In the genomic region with DNA sequence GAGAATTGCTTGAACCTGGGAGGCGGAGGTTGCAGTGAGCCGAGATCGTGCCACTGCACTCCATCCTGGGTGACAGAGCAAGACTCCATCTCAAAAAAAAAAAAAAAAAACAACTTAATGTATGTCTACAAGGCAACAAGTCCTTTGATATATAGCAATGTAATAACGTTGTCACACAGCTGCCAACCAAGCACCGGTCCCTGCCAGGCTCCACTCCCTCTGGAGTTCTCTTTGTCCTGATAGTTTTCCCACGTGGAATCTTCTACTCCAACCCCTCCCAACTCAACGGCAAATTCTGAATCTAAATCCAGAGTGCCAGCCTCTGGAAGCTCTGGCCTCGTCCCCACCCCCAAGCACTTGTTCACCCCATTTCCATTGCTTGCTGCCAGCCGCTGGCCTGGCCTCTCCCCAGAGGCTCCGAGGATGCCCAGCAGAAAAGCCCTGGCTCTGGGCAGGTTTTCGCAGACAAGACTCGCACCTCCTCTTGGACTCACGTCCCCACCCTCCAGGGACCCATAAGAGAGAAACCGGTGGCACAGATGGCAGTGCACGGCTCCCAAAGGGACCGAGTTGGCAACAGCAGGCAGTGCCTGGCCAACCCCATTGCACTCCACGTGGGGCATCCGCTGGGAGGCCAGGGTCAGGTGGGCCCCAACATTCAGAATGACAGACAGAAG, we compare ENCODE assay signal across 20 cellular contexts. TPM values are rescaled to one million over a fixed set of nuclear protein-coding genes. Genes with fewer than 3 reads are reported as not detected.
DNase-seq lines count a peak whose midpoint lies in the region; ATAC-seq and TF ChIP-seq lines count a peak whose summit lies in the region.
"Had no signal": no experiment of that assay in that cellular context is flagged by ENCODE, and none has a peak within 500 bp of the region (broad histone marks: within the 10 kb centered on the region; RNA-seq: fewer than 3 reads in every experiment).

No MANE protein-coding gene starts in this region.

- H3K4me1 Mint-ChIP-seq in chondrocyte (ENCODE audit: low read depth), result no peaks in the 10 kb centered on the region
- H3K4me1 Mint-ChIP-seq: CD14-positive monocyte had no signal

- H3K9me3 Mint-ChIP-seq in chondrocyte (ENCODE audit: low read depth), result no peaks in the 10 kb centered on the region

- H3K9me3 ChIP-seq in Karpas-422 (ENCODE audit: low read length) (no peaks in the 10 kb centered on the region), neuronal stem cell (replicated peaks in 1 of 2; ENCODE audit: control insufficient read depth in 2 of 2, insufficient read depth in 1 of 2, low read depth in 1 of 2, low read length in 2 of 2) (no peaks in the 10 kb centered on the region)
- H3K9me3 ChIP-seq: Peyer's patch, SJSA1 had no signal

- peak; percentile 62 for DNase-seq in NCI-H1436 (lab: John Stamatoyannopoulos, UW)
- no peak for DNase-seq in NCI-H1436 treated with DMSO at 0.1 percent for 48 hours (lab: John Stamatoyannopoulos, UW)
- peak; percentile 59 for DNase-seq in Karpas-422
- peak; percentile 57 for DNase-seq in chondrocyte (ENCODE audit: low spot score)
- DNase-seq in neuronal stem cell (ENCODE audit: low spot score), result no peak
- DNase-seq in HPDE6-E6E7 (ENCODE audit: extremely low spot score), result no peak
- no peak for DNase-seq in activated effector memory CD4-positive, alpha-beta T cell treated with anti-CD3 and anti-CD28 coated beads, Interleukin-2, amount 50 U/mL, for 16 hours
- DNase-seq: 8988T, EL, GF-D8, Kasumi-1, NCI-H1930, NCI-H524 treated with DMSO at 0.1 percent for 48 hours, NCI-H82 had no signal

- H3K36me3 Mint-ChIP-seq in chondrocyte (ENCODE audit: low read depth), result no peaks in the 10 kb centered on the region
- H3K36me3 Mint-ChIP-seq: CD14-positive monocyte had no signal

- peak overlapping the region; percentile 27 for H2BK15ac ChIP-seq in neuronal stem cell (ENCODE audit: low read length)

- no peak for ATAC-seq in HG03565 (IDR thresholded peaks at IDR 0.05; ENCODE audit: unreplicated experiment)

- H3K79me1 ChIP-seq in neuronal stem cell (ENCODE audit: low read depth, low read length), result peaks cover 4% of the 10 kb centered on the region

- no peak overlapping the region for H3K23ac ChIP-seq in neuronal stem cell (ENCODE audit: low read depth, low read length, poor library complexity)

- no peak overlapping the region for H3K14ac ChIP-seq in neuronal stem cell (ENCODE audit: low read length)

- H3K9ac ChIP-seq in Karpas-422 (ENCODE audit: low read length), result peak overlapping the region; percentile 22; the same call in 1 of the 2 replicates
- no peak overlapping the region for H3K9ac ChIP-seq in neuronal stem cell (ENCODE audit: low read depth, low read length, poor library complexity)

- no peaks in the 10 kb centered on the region for H3K9me2 ChIP-seq in Karpas-422 (replicated peaks; ENCODE audit: insufficient read depth, low read length)

- H3K4me2 ChIP-seq in Karpas-422 (ENCODE audit: low read depth, low read length, poor library complexity, severe bottlenecking) (peak overlapping the region; percentile 59), neuronal stem cell (ENCODE audit: insufficient read depth, low read length, poor library complexity, severe bottlenecking) (no peak overlapping the region)

- no peaks in the 10 kb centered on the region for H3K79me2 ChIP-seq in Karpas-422 (ENCODE audit: low read length)

- H3K27me3 ChIP-seq in Karpas-422 (ENCODE audit: low read length), result no peaks in the 10 kb centered on the region
- H3K27me3 ChIP-seq in neuronal stem cell (ENCODE audit: control insufficient read depth in 3 of 3, insufficient read depth in 3 of 3, low read depth in 1 of 3, low read length in 3 of 3), result peaks cover 0 to 1% (median 0%) of the 10 kb centered on the region in 3 experiments
- H3K27me3 ChIP-seq: Peyer's patch had no signal

- peak overlapping the region; percentile 60 for H3K18ac ChIP-seq in neuronal stem cell (ENCODE audit: low read length)

- no peak overlapping the region for H2AFZ ChIP-seq in Karpas-422 (ENCODE audit: low read length)
- no peak overlapping the region for H2AFZ ChIP-seq in neuronal stem cell (ENCODE audit: low read length)

- H3K4me3 ChIP-seq in Karpas-422 (ENCODE audit: low read length), result peak overlapping the region; percentile 31; the same call in 1 of the 2 replicates
- no peak overlapping the region for H3K4me3 ChIP-seq in neuronal stem cell (ENCODE audit: low read length in 2 of 2)
- H3K4me3 ChIP-seq: Peyer's patch, SJSA1 had no signal

- no peaks in the 10 kb centered on the region for H4K20me1 ChIP-seq in Karpas-422 (ENCODE audit: insufficient read depth, low read depth, low read length)

- H3K27ac Mint-ChIP-seq in chondrocyte (ENCODE audit: unreplicated experiment), result no peak overlapping the region

- no peak overlapping the region for H2BK12ac ChIP-seq in neuronal stem cell (ENCODE audit: low read length)

- no peak overlapping the region for H4K8ac ChIP-seq in neuronal stem cell (ENCODE audit: low read depth, low read length)

- no peak overlapping the region for H2BK5ac ChIP-seq in neuronal stem cell (ENCODE audit: low read length)

- no peak for TF ChIP-seq CTCF in chondrocyte (IDR thresholded peaks at IDR 0.05)

- H3K27me3 Mint-ChIP-seq in chondrocyte (ENCODE audit: low read depth), result peaks cover 13% of the 10 kb centered on the region

- no peak overlapping the region for H3K4me3 Mint-ChIP-seq in chondrocyte (ENCODE audit: unreplicated experiment)
- H3K4me3 Mint-ChIP-seq: CD14-positive monocyte had no signal

- H3K27ac ChIP-seq in Karpas-422 (ENCODE audit: low read length) (no peak overlapping the region), neuronal stem cell (replicated peaks; ENCODE audit: low read length) (no peak overlapping the region)
- H3K27ac ChIP-seq: Peyer's patch, SJSA1 had no signal

- no peak overlapping the region for H2AK5ac ChIP-seq in neuronal stem cell (ENCODE audit: low read depth, low read length)

- H3K36me3 ChIP-seq in Karpas-422 (ENCODE audit: insufficient read depth, low read length) (no peaks in the 10 kb centered on the region), neuronal stem cell (replicated peaks in 1 of 2; ENCODE audit: control insufficient read depth in 2 of 2, insufficient read depth in 2 of 2, low read length in 2 of 2) (no peaks in the 10 kb centered on the region)
- H3K36me3 ChIP-seq: Peyer's patch, SJSA1 had no signal

- H3K4ac ChIP-seq in neuronal stem cell (ENCODE audit: low read length), result no peak overlapping the region

- peaks cover 15% of the 10 kb centered on the region for H3K4me1 ChIP-seq in Karpas-422 (ENCODE audit: low read length)
- no peaks in the 10 kb centered on the region for H3K4me1 ChIP-seq in neuronal stem cell (ENCODE audit: control insufficient read depth in 2 of 2, insufficient read depth in 1 of 2, low read depth in 1 of 2, low read length in 2 of 2)
- H3K4me1 ChIP-seq: Peyer's patch, SJSA1 had no signal

- no peak overlapping the region for H2BK120ac ChIP-seq in neuronal stem cell (ENCODE audit: low read depth, low read length)

- H4K91ac ChIP-seq in neuronal stem cell (ENCODE audit: low read depth, low read length, poor library complexity), result no peak overlapping the region

- WGBS in neuronal stem cell (ENCODE audit: extremely low coverage in 2 of 2, insufficient read length in 2 of 2, insufficient replicate concordance in 1 of 2), 2 donors, result no CpG with 5 or more reads among the region's 18 CpGs

RNA-seq across cellular contexts. Expression of a gene that starts 15.9 kb away (rescaled TPM):
- 4.8 and 8.4 TPM in 2 replicates for total RNA-seq in Karpas-422 (2014; rRNA removed; shearing (Covaris generic); ENCODE audit: low replicate concordance)
- 4.1 to 11.8 TPM (median 4.9 TPM) in 3 replicates for total RNA-seq in chondrocyte
- polyA plus RNA-seq in neuronal stem cell (2013, experiment 1 of 2), result 72.5 TPM
- 70.8 TPM for polyA plus RNA-seq in neuronal stem cell (2013, experiment 2 of 2)

RNA-seq across cellular contexts. Expression of a gene that starts 31.3 kb away (rescaled TPM):
- 0.07 TPM in 1 of 2 replicates, not detected in the other for total RNA-seq in Karpas-422 (2014; rRNA removed; shearing (Covaris generic); ENCODE audit: low replicate concordance)
- total RNA-seq in chondrocyte, result not detected in 3 replicates
- polyA plus RNA-seq in neuronal stem cell (2013, experiment 1 of 2), result not detected
- polyA plus RNA-seq in neuronal stem cell (2013, experiment 2 of 2), result not detected
- total RNA-seq: H4, MCF 10A, SJSA1 had no signal
- polyA plus RNA-seq: CD14-positive monocyte had no signal

RNA-seq across cellular contexts. Expression of a gene that starts 34.8 kb away (rescaled TPM):
- 8.0 and 26.4 TPM in 2 replicates for total RNA-seq in Karpas-422 (2014; rRNA removed; shearing (Covaris generic); ENCODE audit: low replicate concordance)
- total RNA-seq in chondrocyte, result 4.6 to 8.3 TPM (median 6.1 TPM) in 3 replicates
- 5.5 TPM for polyA plus RNA-seq in neuronal stem cell (2013, experiment 1 of 2)
- polyA plus RNA-seq in neuronal stem cell (2013, experiment 2 of 2), result 5.0 TPM

Comparison
In these comparisons a context has a peak if more than half of its experiments do, and no peak if none do; other contexts are left out.
1. DNase-seq: peak in NCI-H1436 (single experiment), Karpas-422 (single experiment) and chondrocyte (single experiment); none in NCI-H1436 treated with DMSO at 0.1 percent for 48 hours (single experiment), neuronal stem cell (single experiment), HPDE6-E6E7 (single experiment) and activated effector memory CD4-positive, alpha-beta T cell treated with anti-CD3 and anti-CD28 coated beads, Interleukin-2, amount 50 U/mL, for 16 hours (single experiment).